In the genomic region with DNA sequence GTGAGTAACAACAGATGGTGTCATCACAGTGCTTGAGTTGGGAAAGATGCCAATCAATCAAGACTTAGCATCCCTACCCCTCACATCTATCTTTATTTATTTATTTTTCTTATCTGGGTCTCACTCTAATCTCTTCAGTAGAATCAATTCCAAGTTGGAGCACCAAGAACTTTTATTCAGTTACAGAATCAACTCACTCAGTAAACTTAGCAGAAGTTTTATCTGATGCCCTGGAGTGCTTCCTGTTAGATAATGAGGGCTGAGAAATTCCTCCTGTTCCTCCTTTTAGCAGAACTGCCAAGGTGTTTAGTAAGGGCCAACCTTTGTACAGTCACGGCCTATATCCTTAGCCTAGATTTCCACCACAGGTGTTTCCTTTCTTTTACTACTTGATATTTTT, we compare ENCODE assay signal across 29 cellular contexts. TPM values are rescaled to one million over a fixed set of nuclear protein-coding genes. Genes with fewer than 3 reads are reported as not detected.
"Had no signal": no experiment of that assay in that cellular context is flagged by ENCODE, and none has a peak within 500 bp of the region (broad histone marks: within the 10 kb centered on the region; RNA-seq: fewer than 3 reads in every experiment).

No MANE protein-coding gene starts in this region.

- H3K4me1 Mint-ChIP-seq: activated CD4-positive, alpha-beta memory T cell treated with anti-CD3 and anti-CD28 coated beads, Interleukin-2, amount 10 ng/mL, durations not matched to agents 7 days and 5 days; activated CD4-positive, alpha-beta T cell treated with anti-CD3 and anti-CD28 coated beads, Interleukin-2, amount 10 ng/mL, durations not matched to agents 7 days and 5 days; activated naive CD4-positive, alpha-beta T cell treated with anti-CD3 and anti-CD28 coated beads, Interleukin-2, amount 10 ng/mL, durations not matched to agents 7 days and 5 days; activated naive CD8-positive, alpha-beta T cell treated with anti-CD3 and anti-CD28 coated beads, Interleukin-2, amount 10 ng/mL, durations not matched to agents 7 days and 5 days; brain had no signal

- H3K4me3 ChIP-seq: ascending aorta, breast epithelium, cardiac muscle cell, colonic mucosa, gastrocnemius medialis, heart left ventricle had no signal

- H3K4me1 ChIP-seq: ascending aorta, breast epithelium, colonic mucosa, gastrocnemius medialis, heart left ventricle had no signal

- H3K27me3 ChIP-seq: ascending aorta, breast epithelium, cardiac muscle cell, colonic mucosa, gastrocnemius medialis had no signal

- H3K27ac Mint-ChIP-seq: activated CD4-positive, alpha-beta memory T cell treated with anti-CD3 and anti-CD28 coated beads, Interleukin-2, amount 10 ng/mL, durations not matched to agents 7 days and 5 days; activated CD4-positive, alpha-beta T cell treated with anti-CD3 and anti-CD28 coated beads, Interleukin-2, amount 10 ng/mL, durations not matched to agents 7 days and 5 days; activated naive CD4-positive, alpha-beta T cell treated with anti-CD3 and anti-CD28 coated beads, Interleukin-2, amount 10 ng/mL, durations not matched to agents 7 days and 5 days; activated naive CD4-positive, alpha-beta T cell treated with anti-CD3 and anti-CD28 coated beads, Interleukin-2, amount 50 U/mL, for 72 hours; activated naive CD8-positive, alpha-beta T cell treated with anti-CD3 and anti-CD28 coated beads, Interleukin-2, amount 10 ng/mL, durations not matched to agents 7 days and 5 days; activated T-cell treated with anti-CD3 and anti-CD28 coated beads, Interleukin-2, amount 50 U/mL, for 24 hours; activated T-cell treated with anti-CD3 and anti-CD28 coated beads, Interleukin-2, amount 50 U/mL, for 72 hours had no signal

- H3K9me3 ChIP-seq: ascending aorta, breast epithelium, colonic mucosa, gastrocnemius medialis had no signal

- H3K27me3 Mint-ChIP-seq: activated CD4-positive, alpha-beta memory T cell treated with anti-CD3 and anti-CD28 coated beads, Interleukin-2, amount 10 ng/mL, durations not matched to agents 7 days and 5 days; activated naive CD4-positive, alpha-beta T cell treated with anti-CD3 and anti-CD28 coated beads, Interleukin-2, amount 10 ng/mL, durations not matched to agents 7 days and 5 days; brain had no signal

- H3K9me3 Mint-ChIP-seq: activated CD4-positive, alpha-beta memory T cell treated with anti-CD3 and anti-CD28 coated beads, Interleukin-2, amount 10 ng/mL, durations not matched to agents 7 days and 5 days; activated CD4-positive, alpha-beta T cell treated with anti-CD3 and anti-CD28 coated beads, Interleukin-2, amount 10 ng/mL, durations not matched to agents 7 days and 5 days; activated naive CD4-positive, alpha-beta T cell treated with anti-CD3 and anti-CD28 coated beads, Interleukin-2, amount 10 ng/mL, durations not matched to agents 7 days and 5 days; activated naive CD4-positive, alpha-beta T cell treated with anti-CD3 and anti-CD28 coated beads, Interleukin-2, amount 50 U/mL, for 72 hours; activated T-cell treated with anti-CD3 and anti-CD28 coated beads, Interleukin-2, amount 50 U/mL, for 24 hours had no signal

- DNase-seq: activated CD4-positive, alpha-beta memory T cell treated with anti-CD3 and anti-CD28 coated beads, Interleukin-2, amount 10 ng/mL, durations not matched to agents 7 days and 5 days; activated CD4-positive, alpha-beta T cell treated with anti-CD3 and anti-CD28 coated beads for 1 hour; activated CD4-positive, alpha-beta T cell treated with anti-CD3 and anti-CD28 coated beads for 4 hours; activated CD4-positive, alpha-beta T cell treated with anti-CD3 and anti-CD28 coated beads, Interleukin-2, amount 10 ng/mL, durations not matched to agents 7 days and 5 days; activated CD4-positive, alpha-beta T cell treated with anti-CD3 and anti-CD28 coated beads, Interleukin-2, amount 50 U/mL, for 4 hours; activated CD8-positive, alpha-beta memory T cell treated with anti-CD3 and anti-CD28 coated beads, Interleukin-2, amount 50 U/mL, for 48 hours; activated gamma-delta T cell; activated naive CD4-positive, alpha-beta T cell; activated naive CD4-positive, alpha-beta T cell treated with anti-CD3 and anti-CD28 coated beads, Interleukin-2, amount 10 ng/mL, durations not matched to agents 7 days and 5 days; activated naive CD8-positive, alpha-beta T cell treated with anti-CD3 and anti-CD28 coated beads, Interleukin-2, amount 10 ng/mL, durations not matched to agents 7 days and 5 days; activated T-cell treated with anti-CD3 and anti-CD28 coated beads for 4 hours; activated T-cell treated with anti-CD3 and anti-CD28 coated beads, Interleukin-2, amount 50 U/mL, for 24 hours; activated T-cell treated with anti-CD3 and anti-CD28 coated beads, Interleukin-2, amount 50 U/mL, for 72 hours; central memory CD4-positive, alpha-beta T cell; cerebellar nuclear complex; colonic mucosa; effector CD8-positive, alpha-beta T cell; foreskin fibroblast; gastrocnemius medialis; glutamatergic neuron; heart left ventricle; T-helper 2 cell had no signal

- H3K4me3 Mint-ChIP-seq: activated CD4-positive, alpha-beta memory T cell treated with anti-CD3 and anti-CD28 coated beads, Interleukin-2, amount 10 ng/mL, durations not matched to agents 7 days and 5 days; activated CD4-positive, alpha-beta T cell treated with anti-CD3 and anti-CD28 coated beads, Interleukin-2, amount 10 ng/mL, durations not matched to agents 7 days and 5 days; activated naive CD4-positive, alpha-beta T cell treated with anti-CD3 and anti-CD28 coated beads, Interleukin-2, amount 10 ng/mL, durations not matched to agents 7 days and 5 days; activated naive CD8-positive, alpha-beta T cell treated with anti-CD3 and anti-CD28 coated beads, Interleukin-2, amount 10 ng/mL, durations not matched to agents 7 days and 5 days; activated T-cell treated with anti-CD3 and anti-CD28 coated beads, Interleukin-2, amount 50 U/mL, for 24 hours; activated T-cell treated with anti-CD3 and anti-CD28 coated beads, Interleukin-2, amount 50 U/mL, for 72 hours; brain had no signal

- H3K36me3 ChIP-seq: ascending aorta, breast epithelium, cardiac muscle cell, colonic mucosa, gastrocnemius medialis, heart left ventricle had no signal

- H3K36me3 Mint-ChIP-seq: activated naive CD4-positive, alpha-beta T cell treated with anti-CD3 and anti-CD28 coated beads, Interleukin-2, amount 10 ng/mL, durations not matched to agents 7 days and 5 days; activated naive CD4-positive, alpha-beta T cell treated with anti-CD3 and anti-CD28 coated beads, Interleukin-2, amount 50 U/mL, for 72 hours; activated naive CD8-positive, alpha-beta T cell treated with anti-CD3 and anti-CD28 coated beads, Interleukin-2, amount 10 ng/mL, durations not matched to agents 7 days and 5 days; brain had no signal

- H3K27ac ChIP-seq: ascending aorta, breast epithelium, colonic mucosa, gastrocnemius medialis, heart left ventricle had no signal

RNA-seq across cellular contexts. Expression of a gene that starts 11.3 kb away (rescaled TPM):
- total RNA-seq: activated CD4-positive, alpha-beta memory T cell treated with anti-CD3 and anti-CD28 coated beads, Interleukin-2, amount 10 ng/mL, durations not matched to agents 7 days and 5 days; activated CD4-positive, alpha-beta T cell treated with anti-CD3 and anti-CD28 coated beads, Interleukin-2, amount 10 ng/mL, durations not matched to agents 7 days and 5 days; activated naive CD4-positive, alpha-beta T cell treated with anti-CD3 and anti-CD28 coated beads, Interleukin-2, amount 50 U/mL, for 72 hours; activated naive CD8-positive, alpha-beta T cell treated with anti-CD3 and anti-CD28 coated beads, Interleukin-2, amount 10 ng/mL, durations not matched to agents 7 days and 5 days; activated T-cell treated with anti-CD3 and anti-CD28 coated beads, Interleukin-2, amount 50 U/mL, for 72 hours; cardiac muscle cell; epithelial cell of proximal tubule; esophagus mucosa; gastrocnemius medialis; heart left ventricle had no signal
- polyA plus RNA-seq: cardiac muscle cell, heart left ventricle had no signal
